In the genomic region with DNA sequence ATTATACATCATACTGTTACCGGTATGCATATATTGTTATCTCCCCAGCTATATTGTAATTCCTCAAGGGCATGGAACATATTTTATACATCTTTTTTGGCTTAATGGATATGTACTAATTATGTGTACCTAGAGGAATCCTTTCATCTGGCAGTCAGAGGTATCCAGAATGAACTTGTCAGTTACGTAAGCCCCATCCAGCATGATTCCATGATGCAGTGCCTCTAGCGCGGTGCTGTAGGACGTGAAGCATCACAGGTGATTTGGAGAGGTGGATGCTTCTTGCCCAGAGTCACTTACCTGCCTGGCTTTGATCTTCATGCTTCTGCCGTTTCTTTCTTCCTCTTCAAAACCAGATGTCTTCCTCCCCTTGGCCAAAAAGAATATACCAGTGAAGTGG, we compare ENCODE assay signal across 18 cellular contexts.
"Had no signal": no experiment of that assay in that cellular context is flagged by ENCODE, and none has a peak within 500 bp of the region (broad histone marks: within the 10 kb centered on the region; RNA-seq: fewer than 3 reads in every experiment).

No MANE protein-coding gene starts in this region.

- DNase-seq: KBM-7, MV-4-11, NCI-H1048, NCI-H1105, NCI-H1417, NCI-H1436 treated with DMSO at 0.1 percent for 48 hours, NCI-H1694, NCI-H187 treated with DMSO at 0.1 percent for 48 hours, NCI-H2029 treated with DMSO at 0.1 percent for 48 hours, NCI-H2171 treated with DMSO at 0.1 percent for 48 hours, NCI-H345, NCI-H446 treated with DMSO at 0.1 percent for 48 hours, NCI-H510A treated with DMSO at 0.1 percent for 48 hours, NCI-H526, Right ventricle myocardium superior, RPMI8226, SIG-M5 had no signal

- FAIRE-seq: RCC 7860 had no signal
